In the genomic region with DNA sequence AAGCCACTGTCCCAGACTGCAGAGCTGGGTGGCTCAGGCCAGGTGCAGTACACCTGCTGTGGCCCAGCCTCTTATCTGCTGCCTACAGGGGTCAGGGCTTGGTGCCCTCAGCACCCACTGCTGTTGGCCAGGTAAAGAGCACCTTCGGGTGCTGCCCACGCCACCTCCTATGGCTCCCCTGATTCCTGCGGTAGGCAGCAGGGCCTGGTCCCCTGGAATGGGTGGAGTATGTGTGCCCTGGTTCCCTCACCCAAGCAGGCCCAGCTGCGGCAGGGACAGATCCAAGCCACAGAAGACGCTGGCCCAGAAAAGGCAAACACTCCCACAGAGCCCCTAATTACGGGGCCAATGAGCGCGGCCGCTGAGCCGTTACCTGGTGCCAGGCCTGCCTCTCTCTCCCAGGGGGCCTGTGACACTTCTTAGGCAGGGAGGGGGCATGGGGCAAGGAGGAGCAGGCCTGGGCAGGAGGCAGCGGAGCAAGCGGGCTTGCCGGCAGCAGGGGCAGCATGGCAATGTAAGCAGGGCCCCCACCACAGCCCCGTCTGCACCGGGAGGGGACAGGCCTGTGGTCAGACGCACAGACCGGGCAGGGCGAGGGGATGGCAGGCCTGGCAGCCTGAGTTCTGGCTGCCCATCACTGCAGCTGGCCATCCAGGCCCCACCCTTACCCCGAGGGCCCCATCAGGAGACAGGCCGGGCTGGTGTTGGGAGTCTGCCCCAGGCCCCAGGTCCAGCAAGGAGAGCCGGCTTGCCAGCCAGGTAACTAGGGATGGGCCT, we compare ENCODE assay signal across 22 cellular contexts. TPM values are rescaled to one million over a fixed set of nuclear protein-coding genes. Genes with fewer than 3 reads are reported as not detected.
A peak's percentile ranks its signal among the peaks of the same experiment; 100 is the strongest.
DNase-seq lines count a peak whose midpoint lies in the region; ATAC-seq lines count a peak whose summit lies in the region.
"Had no signal": no experiment of that assay in that cellular context is flagged by ENCODE, and none has a peak within 500 bp of the region (broad histone marks: within the 10 kb centered on the region; RNA-seq: fewer than 3 reads in every experiment).

No MANE protein-coding gene starts in this region.

- H4K8ac ChIP-seq in mesenchymal stem cell (ENCODE audit: low read length) = no peak overlapping the region

- no peak overlapping the region for H3K4ac ChIP-seq in mesenchymal stem cell (ENCODE audit: low read depth in 1 of 2, low read length in 2 of 2)

- H3K4me1 ChIP-seq in mesenchymal stem cell (ENCODE audit: control insufficient read depth, insufficient read depth, low read depth, low read length) = peaks cover 30% of the 10 kb centered on the region

- H3K4me2 ChIP-seq in mesenchymal stem cell (ENCODE audit: low read length, poor library complexity, severe bottlenecking) = no peak overlapping the region

- no peak overlapping the region for H3K4me3 ChIP-seq in mesenchymal stem cell (ENCODE audit: insufficient read depth in 1 of 2, low read depth in 1 of 2, low read length in 2 of 2)
- H3K4me3 ChIP-seq: BLaER1 treated with 17β-estradiol and CSF1 and Interleukin-3, amounts not matched to agents 10 nM and 100 nM; MG63; SK-N-MC had no signal

- no peak overlapping the region for H3K14ac ChIP-seq in mesenchymal stem cell (ENCODE audit: low read length in 2 of 2)

- DNase-seq in NCI-H146 (lab: John Stamatoyannopoulos, UW) (peak; percentile 19), NCI-H146 treated with DMSO at 0.1 percent for 48 hours (lab: John Stamatoyannopoulos, UW; ENCODE audit: unreplicated experiment) (no peak), COLO668 (lab: John Stamatoyannopoulos, UW; ENCODE audit: unreplicated experiment) (peak; percentile 56), NCI-H2171 (lab: John Stamatoyannopoulos, UW) (peak; percentile 52), mesenchymal stem cell (no peak)
- DNase-seq in effector CD8-positive, alpha-beta T cell (lab: John Stamatoyannopoulos, UW) = no peak
- DNase-seq: 8988T; CD4-positive, alpha-beta memory T cell; DMS 273 treated with DMSO at 0.1 percent for 48 hours; DND-41; KG1; MG63; NCI-H1105 treated with DMSO at 0.1 percent for 48 hours; NCI-H187; NCI-H2107; NCI-H226; NCI-H510A; SIG-M5 had no signal

- no peak overlapping the region for H2AK5ac ChIP-seq in mesenchymal stem cell (ENCODE audit: low read length, severe bottlenecking)

- 87% methylated on average over 20 of the region's 21 CpGs for WGBS in mesenchymal stem cell

- no peaks in the 10 kb centered on the region for H3K79me1 ChIP-seq in mesenchymal stem cell (replicated peaks; ENCODE audit: low read length, poor library complexity, severe bottlenecking)

- no peak overlapping the region for H2BK120ac ChIP-seq in mesenchymal stem cell (ENCODE audit: low read depth, low read length)

- no peak overlapping the region for H2BK12ac ChIP-seq in mesenchymal stem cell (ENCODE audit: low read length in 2 of 2)

- no peak overlapping the region for H2AFZ ChIP-seq in mesenchymal stem cell (ENCODE audit: low read depth, low read length)

- H3K23ac ChIP-seq in mesenchymal stem cell (ENCODE audit: low read length in 2 of 2) = no peak overlapping the region

- peaks cover 45 to 64% of the 10 kb centered on the region in 2 experiments for H3K27me3 ChIP-seq in mesenchymal stem cell (ENCODE audit: control insufficient read depth in 1 of 2, insufficient read depth in 1 of 2, low read length in 2 of 2)

- H3K18ac ChIP-seq in mesenchymal stem cell (ENCODE audit: low read depth in 1 of 2, low read length in 2 of 2) = no peak overlapping the region

- H3K9ac ChIP-seq in mesenchymal stem cell (ENCODE audit: low read length) = no peak overlapping the region
- H3K9ac ChIP-seq: BLaER1 treated with 17β-estradiol and CSF1 and Interleukin-3, amounts not matched to agents 10 nM and 100 nM had no signal

- no peak overlapping the region for H2BK5ac ChIP-seq in mesenchymal stem cell (ENCODE audit: low read depth, low read length, poor library complexity, severe bottlenecking)

- no peak for ATAC-seq in HG03378 (IDR thresholded peaks at IDR 0.05; ENCODE audit: unreplicated experiment)
- ATAC-seq: HCT116 had no signal

- no peaks in the 10 kb centered on the region for H3K9me3 ChIP-seq in mesenchymal stem cell (ENCODE audit: control insufficient read depth, low read length)
- H3K9me3 ChIP-seq: BLaER1 treated with 17β-estradiol and CSF1 and Interleukin-3, amounts not matched to agents 10 nM and 100 nM; MG63 had no signal

- no peaks in the 10 kb centered on the region for H3K36me3 ChIP-seq in mesenchymal stem cell (ENCODE audit: control insufficient read depth in 1 of 2, insufficient read depth in 2 of 2, low read depth in 1 of 2, low read length in 2 of 2)
- H3K36me3 ChIP-seq: BLaER1 treated with 17β-estradiol and CSF1 and Interleukin-3, amounts not matched to agents 10 nM and 100 nM; MG63 had no signal

- H2BK15ac ChIP-seq in mesenchymal stem cell (ENCODE audit: low read depth, poor library complexity, severe bottlenecking) = no peak overlapping the region

- H4K91ac ChIP-seq in mesenchymal stem cell (ENCODE audit: low read length) = peak overlapping the region; percentile 15

- H3K27ac ChIP-seq in mesenchymal stem cell (ENCODE audit: low read length, poor library complexity, severe bottlenecking) = no peak overlapping the region
- H3K27ac ChIP-seq: BLaER1 treated with 17β-estradiol and CSF1 and Interleukin-3, amounts not matched to agents 10 nM and 100 nM; SK-N-MC had no signal

RNA-seq across cellular contexts. Expression of a gene that starts 19.0 kb away (rescaled TPM):
- polyA plus RNA-seq in mesenchymal stem cell (2013, experiment 1 of 2) = 0.06 TPM
- not detected for polyA plus RNA-seq in mesenchymal stem cell (2013, experiment 2 of 2)

RNA-seq across cellular contexts. Expression of a gene that starts 22.4 kb away (rescaled TPM):
- polyA plus RNA-seq in mesenchymal stem cell (2013, experiment 1 of 2) = 2.9 TPM
- polyA plus RNA-seq in mesenchymal stem cell (2013, experiment 2 of 2) = 2.4 TPM

RNA-seq across cellular contexts. Expression of a gene that starts 23.8 kb away (rescaled TPM):
- 0.07 TPM for polyA plus RNA-seq in mesenchymal stem cell (2013, experiment 1 of 2)
- 0.05 TPM for polyA plus RNA-seq in mesenchymal stem cell (2013, experiment 2 of 2)
- polyA plus RNA-seq: CD4-positive, alpha-beta memory T cell had no signal

RNA-seq across cellular contexts. Expression of a gene that starts 47.9 kb away (rescaled TPM):
- polyA plus RNA-seq in mesenchymal stem cell (2013, experiment 1 of 2) = 6.5 TPM
- 6.7 TPM for polyA plus RNA-seq in mesenchymal stem cell (2013, experiment 2 of 2)

RNA-seq across cellular contexts. Expression of a gene that starts 50.0 kb away (rescaled TPM):
- polyA plus RNA-seq in mesenchymal stem cell (2013, experiment 1 of 2) = 67.2 TPM
- polyA plus RNA-seq in mesenchymal stem cell (2013, experiment 2 of 2) = 69.0 TPM

Comparison
In these comparisons a context has a peak if more than half of its experiments do, and no peak if none do; other contexts are left out.
1. DNase-seq: peak in NCI-H146 (single experiment), COLO668 (single experiment) and NCI-H2171 (single experiment); none in NCI-H146 treated with DMSO at 0.1 percent for 48 hours (single experiment), mesenchymal stem cell (single experiment) and effector CD8-positive, alpha-beta T cell (single experiment).